7 cellular contexts compared by ENCODE assay signal in genomic region chr11:10301656-10302293, GRCh38. TPM values are rescaled to one million over a fixed set of nuclear protein-coding genes. Genes with fewer than 3 reads are reported as not detected.
DNase-seq lines count a peak whose midpoint lies in the region; ATAC-seq lines count a peak whose summit lies in the region.

No MANE protein-coding gene starts in this region.

- H3K36me3 Mint-ChIP-seq in T-helper 17 cell (ENCODE audit: low read depth): peaks cover 3% of the 10 kb centered on the region

- H3K9ac ChIP-seq in skeletal muscle satellite cell (ENCODE audit: low read depth, low read length): peak overlapping the region; percentile 94

- in situ Hi-C loops in HAP-1 (cut with MboI; ENCODE audit: low sequenced_read_pairs): loop anchor here (10.0 to 25.0 kb wide), 4 partner anchors 314 to 689 kb away; no protein-coding TSS in a partner anchor

- H3K27ac Mint-ChIP-seq in T-helper 17 cell: peak overlapping the region; percentile 97

- H3K4me1 Mint-ChIP-seq in T-helper 17 cell: peaks cover 51% of the 10 kb centered on the region

- H3K4me3 ChIP-seq in HAP-1 (peak overlapping the region; percentile 67), skeletal muscle satellite cell (ENCODE audit: low read length) (peak overlapping the region; percentile 82)

- peak overlapping the region; percentile 98 for H3K4me3 Mint-ChIP-seq in T-helper 17 cell

- H3K4me2 ChIP-seq in skeletal muscle satellite cell (ENCODE audit: low read length): peak overlapping the region; percentile 97

- H3K27me3 ChIP-seq in HAP-1 (ENCODE audit: low read depth): no peaks in the 10 kb centered on the region
- no peaks in the 10 kb centered on the region for H3K27me3 ChIP-seq in skeletal muscle satellite cell (ENCODE audit: control insufficient read depth, insufficient read depth, low read length)

- peaks cover 11% of the 10 kb centered on the region for H3K4me1 ChIP-seq in HAP-1
- H3K4me1 ChIP-seq in skeletal muscle satellite cell (ENCODE audit: control insufficient read depth, insufficient read depth, low read length): peaks cover 36% of the 10 kb centered on the region

- H3K36me3 ChIP-seq in HAP-1 (replicated peaks): peaks cover 14% of the 10 kb centered on the region
- H3K36me3 ChIP-seq in skeletal muscle satellite cell (ENCODE audit: insufficient read depth, low read length): peaks cover 21% of the 10 kb centered on the region

- H3K9me3 ChIP-seq in HAP-1: no peaks in the 10 kb centered on the region
- H3K9me3 ChIP-seq in T-helper 17 cell (ENCODE audit: control insufficient read depth, low read length, poor library complexity, severe bottlenecking): no peaks in the 10 kb centered on the region
- H3K9me3 ChIP-seq in skeletal muscle satellite cell (replicated peaks; ENCODE audit: low read length): no peaks in the 10 kb centered on the region

- no peak for ATAC-seq in T-helper 17 cell
- ATAC-seq in GM21723 (IDR thresholded peaks at IDR 0.05; ENCODE audit: unreplicated experiment): no peak
- ATAC-seq in HG03565 (IDR thresholded peaks at IDR 0.05; ENCODE audit: unreplicated experiment): no peak

- no peak for DNase-seq in HAP-1 (ENCODE audit: low spot score in 2 of 2)
- DNase-seq in T-helper 17 cell: no peak
- DNase-seq in glomerular visceral epithelial cell (ENCODE audit: extremely low spot score): peak; percentile 69
- no peak for DNase-seq in activated CD4-positive, alpha-beta T cell treated with anti-CD3 and anti-CD28 coated beads for 4 hours

- peaks cover 16% of the 10 kb centered on the region for H3K27me3 Mint-ChIP-seq in T-helper 17 cell

RNA-seq across cellular contexts. Expression of gene ADM, which starts 3.1 kb away (rescaled TPM):
- total RNA-seq in T-helper 17 cell: 1 to 10 TPM in 1 of 2 donors, under 1 TPM in 1; 0.68 to 2.0 TPM
- 183 and 196 TPM in 2 replicates for total RNA-seq in skeletal muscle satellite cell (2012; rRNA removed)

RNA-seq across cellular contexts. Expression of gene SBF2, which starts 7.8 kb away (rescaled TPM):
- 10 to 100 TPM; 15.5 to 23.1 TPM for total RNA-seq in T-helper 17 cell
- 24.5 and 28.9 TPM in 2 replicates for total RNA-seq in skeletal muscle satellite cell (2012; rRNA removed)
